Comparison of ENCODE assay signal across 2 cellular contexts in the genomic region with DNA sequence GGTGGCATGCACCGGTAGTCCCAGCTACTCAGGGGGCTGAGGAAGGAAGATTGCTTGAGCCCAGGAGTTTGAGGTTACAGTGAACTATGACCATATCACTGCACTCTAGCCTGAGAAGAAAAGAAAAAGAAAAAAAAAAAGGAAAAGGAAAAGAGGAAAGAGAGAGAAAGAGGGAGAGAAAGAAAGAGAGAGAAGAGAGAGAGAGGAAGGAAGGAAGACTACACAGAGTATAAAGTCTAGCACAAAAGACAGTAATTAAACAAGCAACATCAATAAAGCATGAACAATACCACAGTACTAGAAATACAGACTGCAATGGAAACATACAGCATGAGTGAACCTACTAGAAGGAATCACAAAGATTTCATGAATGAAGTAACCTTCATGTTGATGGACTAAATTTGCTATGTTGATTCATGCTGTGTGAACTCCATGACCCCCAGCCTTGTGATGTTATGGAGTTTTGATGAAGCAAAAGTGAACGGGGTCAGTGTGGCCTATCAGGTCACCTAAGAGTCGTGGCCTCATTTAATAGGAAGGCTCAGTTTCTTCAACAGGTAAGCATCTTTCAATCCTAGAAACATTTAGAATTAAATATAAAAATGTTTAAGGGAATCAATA.
A peak's percentile ranks its signal among the peaks of the same experiment; 100 is the strongest.
TF ChIP-seq lines count a peak whose summit lies in the region.

No MANE protein-coding gene starts in this region.

TF ChIP-seq in HEK293, 187 proteins besides CTCF, POLR2A, EP300 and RAD21:
- TF ChIP-seq SALL2 (tag by site-specific recombination; IDR thresholded peaks at IDR 0.05; ENCODE audit: borderline replicate concordance), result no peak
- TF ChIP-seq ZNF133 (tag by site-specific recombination; IDR thresholded peaks at IDR 0.05), result no peak
- no peak for TF ChIP-seq SP3 (tag by site-specific recombination; IDR thresholded peaks at IDR 0.05)
- TF ChIP-seq ZNF843 (tag by site-specific recombination; IDR thresholded peaks at IDR 0.05), result no peak
- TF ChIP-seq, protein P1, sequence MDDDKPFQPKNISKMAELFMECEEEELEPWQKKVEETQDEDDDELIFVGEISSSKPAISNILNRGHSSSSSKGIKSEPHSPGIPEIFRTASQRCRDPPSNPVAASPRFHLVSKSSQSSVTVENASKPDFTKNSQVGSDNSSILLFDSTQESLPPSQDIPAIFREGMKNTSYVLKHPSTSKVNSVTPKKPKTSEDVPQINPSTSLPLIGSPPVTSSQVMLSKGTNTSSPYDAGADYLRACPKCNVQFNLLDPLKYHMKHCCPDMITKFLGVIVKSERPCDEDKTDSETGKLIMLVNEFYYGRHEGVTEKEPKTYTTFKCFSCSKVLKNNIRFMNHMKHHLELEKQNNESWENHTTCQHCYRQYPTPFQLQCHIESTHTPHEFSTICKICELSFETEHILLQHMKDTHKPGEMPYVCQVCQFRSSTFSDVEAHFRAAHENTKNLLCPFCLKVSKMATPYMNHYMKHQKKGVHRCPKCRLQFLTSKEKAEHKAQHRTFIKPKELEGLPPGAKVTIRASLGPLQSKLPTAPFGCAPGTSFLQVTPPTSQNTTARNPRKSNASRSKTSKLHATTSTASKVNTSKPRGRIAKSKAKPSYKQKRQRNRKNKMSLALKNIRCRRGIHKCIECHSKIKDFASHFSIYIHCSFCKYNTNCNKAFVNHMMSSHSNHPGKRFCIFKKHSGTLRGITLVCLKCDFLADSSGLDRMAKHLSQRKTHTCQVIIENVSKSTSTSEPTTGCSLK (tag by site-specific recombination; IDR thresholded peaks at IDR 0.05), result no peak
- TF ChIP-seq PRDM1 (tag by site-specific recombination; IDR thresholded peaks at IDR 0.05), result peak; percentile 75
- no peak for TF ChIP-seq ZNF626 (tag by site-specific recombination; IDR thresholded peaks at IDR 0.05)
- no peak for TF ChIP-seq ZNF335 (tag by site-specific recombination; conservative IDR thresholded peaks at IDR 0.05)
- no peak for TF ChIP-seq ZSCAN23 (tag by site-specific recombination; IDR thresholded peaks at IDR 0.05)
- TF ChIP-seq ZNF16 (tag by site-specific recombination; IDR thresholded peaks at IDR 0.05; ENCODE audit: low read depth), result no peak
- no peak for TF ChIP-seq ZNF157 (tag by site-specific recombination; IDR thresholded peaks at IDR 0.05)
- no peak for TF ChIP-seq KLF8 (tag by site-specific recombination; IDR thresholded peaks at IDR 0.05)
- no peak for TF ChIP-seq ZNF521 (tag by site-specific recombination; IDR thresholded peaks at IDR 0.05)
- TF ChIP-seq ZNF366 (tag by site-specific recombination; conservative IDR thresholded peaks at IDR 0.05), result peak; percentile 40; the same call in 1 of the 2 replicates
- TF ChIP-seq ZNF26 (tag by site-specific recombination; IDR thresholded peaks at IDR 0.05), result no peak
- no peak for TF ChIP-seq ZNF280D (tag by site-specific recombination; IDR thresholded peaks at IDR 0.05)
- TF ChIP-seq, protein P2, sequence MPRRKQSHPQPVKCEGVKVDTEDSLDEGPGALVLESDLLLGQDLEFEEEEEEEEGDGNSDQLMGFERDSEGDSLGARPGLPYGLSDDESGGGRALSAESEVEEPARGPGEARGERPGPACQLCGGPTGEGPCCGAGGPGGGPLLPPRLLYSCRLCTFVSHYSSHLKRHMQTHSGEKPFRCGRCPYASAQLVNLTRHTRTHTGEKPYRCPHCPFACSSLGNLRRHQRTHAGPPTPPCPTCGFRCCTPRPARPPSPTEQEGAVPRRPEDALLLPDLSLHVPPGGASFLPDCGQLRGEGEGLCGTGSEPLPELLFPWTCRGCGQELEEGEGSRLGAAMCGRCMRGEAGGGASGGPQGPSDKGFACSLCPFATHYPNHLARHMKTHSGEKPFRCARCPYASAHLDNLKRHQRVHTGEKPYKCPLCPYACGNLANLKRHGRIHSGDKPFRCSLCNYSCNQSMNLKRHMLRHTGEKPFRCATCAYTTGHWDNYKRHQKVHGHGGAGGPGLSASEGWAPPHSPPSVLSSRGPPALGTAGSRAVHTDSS (tag by site-specific recombination; IDR thresholded peaks at IDR 0.05), result no peak
- no peak for TF ChIP-seq ZNF548 (tag by site-specific recombination; IDR thresholded peaks at IDR 0.05)

TF ChIP-seq in K562, 482 proteins besides CTCF, POLR2A, EP300 and RAD21 (continues in another document):
- TF ChIP-seq ZNF695 (CRISPR knock-in tag; IDR thresholded peaks at IDR 0.05) (no peak), ETV5 (CRISPR knock-in tag; IDR thresholded peaks at IDR 0.05; ENCODE audit: low read depth) (no peak), MLLT1 (IDR thresholded peaks at IDR 0.05) (0 out of 4 replicates have a peak, but pooled peaks of 1 of the 2 experiments have one; percentile 41), ZNF384 (IDR thresholded peaks at IDR 0.05; ENCODE audit: low read depth, low read length) (no peak), TFAM (CRISPR knock-in tag; conservative IDR thresholded peaks at IDR 0.05) (no peak), DNMT1 (IDR thresholded peaks at IDR 0.05) (0 out of 2 replicates have a peak, but pooled peaks have one; percentile 84), FOXA3 (CRISPR knock-in tag; conservative IDR thresholded peaks at IDR 0.05 in 1 of 2, IDR thresholded peaks at IDR 0.05 in 1 of 2) (no peak), RCOR1 (IDR thresholded peaks at IDR 0.05; ENCODE audit: borderline replicate concordance in 1 of 2, low read depth in 2 of 2, low read length in 2 of 2) (no peak), PHB2 (IDR thresholded peaks at IDR 0.05; ENCODE audit: low read depth) (0 out of 2 replicates have a peak, but pooled peaks have one; percentile 40), LARP7 (IDR thresholded peaks at IDR 0.05) (peak; percentile 67; the same call in 1 of the 2 replicates), ZNF354B (CRISPR knock-in tag; IDR thresholded peaks at IDR 0.05) (no peak), NFIC (IDR thresholded peaks at IDR 0.05) (0 out of 2 replicates have a peak, but pooled peaks have one; percentile 14), IRF9 (tag; IDR thresholded peaks at IDR 0.05) (no peak), AFF4 (CRISPR knock-in tag; IDR thresholded peaks at IDR 0.05) (no peak), NONO (IDR thresholded peaks at IDR 0.05; ENCODE audit: low read depth in 2 of 2, low read length in 1 of 2) (no peak), ILK (tag; IDR thresholded peaks at IDR 0.05; ENCODE audit: borderline replicate concordance, low read depth) (no peak), PRPF4 (IDR thresholded peaks at IDR 0.05; ENCODE audit: insufficient read depth, low read depth, low read length, poor library complexity, severe bottlenecking) (no peak), HLTF (IDR thresholded peaks at IDR 0.05) (peak; percentile 78), ZNF143 (CRISPR knock-in tag; IDR thresholded peaks at IDR 0.05) (no peak), EZH2 (IDR thresholded peaks at IDR 0.05; ENCODE audit: borderline replicate concordance, low read depth, low read length) (no peak), CC2D1A (IDR thresholded peaks at IDR 0.05) (0 out of 2 replicates have a peak, but pooled peaks have one; percentile 30), CUX1 (CRISPR knock-in tag; IDR thresholded peaks at IDR 0.05) (no peak), NFYB (IDR thresholded peaks at IDR 0.05; ENCODE audit: extremely low read depth, insufficient read length) (no peak), CSDE1 (IDR thresholded peaks at IDR 0.05) (0 out of 4 replicates have a peak, but pooled peaks of 1 of the 2 experiments have one; percentile 20), ZNF780A (CRISPR knock-in tag; IDR thresholded peaks at IDR 0.05) (no peak)
- TF ChIP-seq, protein P3, sequence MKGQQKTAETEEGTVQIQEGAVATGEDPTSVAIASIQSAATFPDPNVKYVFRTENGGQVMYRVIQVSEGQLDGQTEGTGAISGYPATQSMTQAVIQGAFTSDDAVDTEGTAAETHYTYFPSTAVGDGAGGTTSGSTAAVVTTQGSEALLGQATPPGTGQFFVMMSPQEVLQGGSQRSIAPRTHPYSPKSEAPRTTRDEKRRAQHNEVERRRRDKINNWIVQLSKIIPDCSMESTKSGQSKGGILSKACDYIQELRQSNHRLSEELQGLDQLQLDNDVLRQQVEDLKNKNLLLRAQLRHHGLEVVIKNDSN (CRISPR knock-in tag; IDR thresholded peaks at IDR 0.05), result no peak
- TF ChIP-seq, protein P4, sequence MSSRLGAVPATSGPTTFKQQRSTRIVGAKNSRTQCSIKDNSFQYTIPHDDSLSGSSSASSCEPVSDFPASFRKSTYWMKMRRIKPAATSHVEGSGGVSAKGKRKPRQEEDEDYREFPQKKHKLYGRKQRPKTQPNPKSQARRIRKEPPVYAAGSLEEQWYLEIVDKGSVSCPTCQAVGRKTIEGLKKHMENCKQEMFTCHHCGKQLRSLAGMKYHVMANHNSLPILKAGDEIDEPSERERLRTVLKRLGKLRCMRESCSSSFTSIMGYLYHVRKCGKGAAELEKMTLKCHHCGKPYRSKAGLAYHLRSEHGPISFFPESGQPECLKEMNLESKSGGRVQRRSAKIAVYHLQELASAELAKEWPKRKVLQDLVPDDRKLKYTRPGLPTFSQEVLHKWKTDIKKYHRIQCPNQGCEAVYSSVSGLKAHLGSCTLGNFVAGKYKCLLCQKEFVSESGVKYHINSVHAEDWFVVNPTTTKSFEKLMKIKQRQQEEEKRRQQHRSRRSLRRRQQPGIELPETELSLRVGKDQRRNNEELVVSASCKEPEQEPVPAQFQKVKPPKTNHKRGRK (tag; IDR thresholded peaks at IDR 0.05), result no peak
